ENCODE assay signal across 1 cellular context in genomic region chr1:66758247-66758755, GRCh38.
TF ChIP-seq lines count a peak whose summit lies in the region.

No MANE protein-coding gene starts in this region.

TF ChIP-seq in K562, 482 proteins besides CTCF, POLR2A, EP300 and RAD21 (continued from another document and continues in another):
- peak; percentile 89 for TF ChIP-seq KLF16 (IDR thresholded peaks at IDR 0.05)
- TF ChIP-seq, protein P1, sequence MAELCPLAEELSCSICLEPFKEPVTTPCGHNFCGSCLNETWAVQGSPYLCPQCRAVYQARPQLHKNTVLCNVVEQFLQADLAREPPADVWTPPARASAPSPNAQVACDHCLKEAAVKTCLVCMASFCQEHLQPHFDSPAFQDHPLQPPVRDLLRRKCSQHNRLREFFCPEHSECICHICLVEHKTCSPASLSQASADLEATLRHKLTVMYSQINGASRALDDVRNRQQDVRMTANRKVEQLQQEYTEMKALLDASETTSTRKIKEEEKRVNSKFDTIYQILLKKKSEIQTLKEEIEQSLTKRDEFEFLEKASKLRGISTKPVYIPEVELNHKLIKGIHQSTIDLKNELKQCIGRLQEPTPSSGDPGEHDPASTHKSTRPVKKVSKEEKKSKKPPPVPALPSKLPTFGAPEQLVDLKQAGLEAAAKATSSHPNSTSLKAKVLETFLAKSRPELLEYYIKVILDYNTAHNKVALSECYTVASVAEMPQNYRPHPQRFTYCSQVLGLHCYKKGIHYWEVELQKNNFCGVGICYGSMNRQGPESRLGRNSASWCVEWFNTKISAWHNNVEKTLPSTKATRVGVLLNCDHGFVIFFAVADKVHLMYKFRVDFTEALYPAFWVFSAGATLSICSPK (IDR thresholded peaks at IDR 0.05; ENCODE audit: borderline replicate concordance): no peak
- no peak for TF ChIP-seq NR2C2 (CRISPR knock-in tag; IDR thresholded peaks at IDR 0.05)
- TF ChIP-seq NR2C2 (tag; IDR thresholded peaks at IDR 0.05): peak; percentile 79
- TF ChIP-seq SMARCC2 (IDR thresholded peaks at IDR 0.05; ENCODE audit: low read depth): peak; percentile 80
- TF ChIP-seq, protein P2, sequence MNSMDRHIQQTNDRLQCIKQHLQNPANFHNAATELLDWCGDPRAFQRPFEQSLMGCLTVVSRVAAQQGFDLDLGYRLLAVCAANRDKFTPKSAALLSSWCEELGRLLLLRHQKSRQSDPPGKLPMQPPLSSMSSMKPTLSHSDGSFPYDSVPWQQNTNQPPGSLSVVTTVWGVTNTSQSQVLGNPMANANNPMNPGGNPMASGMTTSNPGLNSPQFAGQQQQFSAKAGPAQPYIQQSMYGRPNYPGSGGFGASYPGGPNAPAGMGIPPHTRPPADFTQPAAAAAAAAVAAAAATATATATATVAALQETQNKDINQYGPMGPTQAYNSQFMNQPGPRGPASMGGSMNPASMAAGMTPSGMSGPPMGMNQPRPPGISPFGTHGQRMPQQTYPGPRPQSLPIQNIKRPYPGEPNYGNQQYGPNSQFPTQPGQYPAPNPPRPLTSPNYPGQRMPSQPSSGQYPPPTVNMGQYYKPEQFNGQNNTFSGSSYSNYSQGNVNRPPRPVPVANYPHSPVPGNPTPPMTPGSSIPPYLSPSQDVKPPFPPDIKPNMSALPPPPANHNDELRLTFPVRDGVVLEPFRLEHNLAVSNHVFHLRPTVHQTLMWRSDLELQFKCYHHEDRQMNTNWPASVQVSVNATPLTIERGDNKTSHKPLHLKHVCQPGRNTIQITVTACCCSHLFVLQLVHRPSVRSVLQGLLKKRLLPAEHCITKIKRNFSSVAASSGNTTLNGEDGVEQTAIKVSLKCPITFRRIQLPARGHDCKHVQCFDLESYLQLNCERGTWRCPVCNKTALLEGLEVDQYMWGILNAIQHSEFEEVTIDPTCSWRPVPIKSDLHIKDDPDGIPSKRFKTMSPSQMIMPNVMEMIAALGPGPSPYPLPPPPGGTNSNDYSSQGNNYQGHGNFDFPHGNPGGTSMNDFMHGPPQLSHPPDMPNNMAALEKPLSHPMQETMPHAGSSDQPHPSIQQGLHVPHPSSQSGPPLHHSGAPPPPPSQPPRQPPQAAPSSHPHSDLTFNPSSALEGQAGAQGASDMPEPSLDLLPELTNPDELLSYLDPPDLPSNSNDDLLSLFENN (IDR thresholded peaks at IDR 0.05; ENCODE audit: low read depth in 2 of 2, low read length in 2 of 2): peak in 1 of 2 experiments; percentile 71; a peak in 1 of 4 replicates
- peak; percentile 94 for TF ChIP-seq TCF3 (CRISPR knock-in tag; IDR thresholded peaks at IDR 0.05)
- peak; percentile 64 for TF ChIP-seq NR2C1 (IDR thresholded peaks at IDR 0.05)
- peak; percentile 58 for TF ChIP-seq NR2C1 (tag; IDR thresholded peaks at IDR 0.05)
- 0 out of 6 replicates have a peak, but pooled peaks of 1 of the 3 experiments have one; percentile 49 for TF ChIP-seq ZBTB11 (CRISPR knock-in tag; IDR thresholded peaks at IDR 0.05)
- TF ChIP-seq, protein P3, sequence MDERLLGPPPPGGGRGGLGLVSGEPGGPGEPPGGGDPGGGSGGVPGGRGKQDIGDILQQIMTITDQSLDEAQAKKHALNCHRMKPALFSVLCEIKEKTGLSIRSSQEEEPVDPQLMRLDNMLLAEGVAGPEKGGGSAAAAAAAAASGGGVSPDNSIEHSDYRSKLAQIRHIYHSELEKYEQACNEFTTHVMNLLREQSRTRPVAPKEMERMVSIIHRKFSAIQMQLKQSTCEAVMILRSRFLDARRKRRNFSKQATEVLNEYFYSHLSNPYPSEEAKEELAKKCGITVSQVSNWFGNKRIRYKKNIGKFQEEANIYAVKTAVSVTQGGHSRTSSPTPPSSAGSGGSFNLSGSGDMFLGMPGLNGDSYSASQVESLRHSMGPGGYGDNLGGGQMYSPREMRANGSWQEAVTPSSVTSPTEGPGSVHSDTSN (CRISPR knock-in tag; IDR thresholded peaks at IDR 0.05; ENCODE audit: low read depth): no peak
- TF ChIP-seq, protein P3 (tag; conservative IDR thresholded peaks at IDR 0.05; ENCODE audit: low read depth): no peak
- 0 out of 2 replicates have a peak, but pooled peaks have one; percentile 10 for TF ChIP-seq MYC (IDR thresholded peaks at IDR 0.05; ENCODE audit: low read depth, low read length)
- TF ChIP-seq MYC (CRISPR knock-in tag; IDR thresholded peaks at IDR 0.05; ENCODE audit: borderline replicate concordance, low read depth): no peak
- peak; percentile 97 for TF ChIP-seq ATF7 (IDR thresholded peaks at IDR 0.05)
- peak; percentile 72 for TF ChIP-seq NFIC (IDR thresholded peaks at IDR 0.05)
- peak; percentile 66 for TF ChIP-seq HES1 (IDR thresholded peaks at IDR 0.05; ENCODE audit: low read depth)
- no peak for TF ChIP-seq ZNF668 (CRISPR knock-in tag; IDR thresholded peaks at IDR 0.05)
- TF ChIP-seq ELF1 (tag; IDR thresholded peaks at IDR 0.05): peak; percentile 49; the same call in 1 of the 2 replicates
- TF ChIP-seq FOSL1 (tag; conservative IDR thresholded peaks at IDR 0.05): peak; percentile 54; the same call in 1 of the 2 replicates
- 0 out of 2 replicates have a peak, but pooled peaks have one; percentile 23 for TF ChIP-seq ZNF354B (CRISPR knock-in tag; IDR thresholded peaks at IDR 0.05)
- peak; percentile 98 for TF ChIP-seq TOE1 (IDR thresholded peaks at IDR 0.05; ENCODE audit: borderline replicate concordance)
- TF ChIP-seq TOE1 (CRISPR knock-in tag; IDR thresholded peaks at IDR 0.05; ENCODE audit: borderline replicate concordance, low read depth): no peak
- TF ChIP-seq MAZ (CRISPR knock-in tag; conservative IDR thresholded peaks at IDR 0.05 in 1 of 2, IDR thresholded peaks at IDR 0.05 in 1 of 2): peak in 1 of 2 experiments; percentile 48; a peak in 2 of 4 replicates
- TF ChIP-seq CBFB (CRISPR knock-in tag; IDR thresholded peaks at IDR 0.05): no peak
- TF ChIP-seq SP1 (CRISPR knock-in tag; IDR thresholded peaks at IDR 0.05): peak; percentile 55; the same call in 1 of the 2 replicates
- TF ChIP-seq FOXA3 (CRISPR knock-in tag; conservative IDR thresholded peaks at IDR 0.05 in 1 of 2, IDR thresholded peaks at IDR 0.05 in 1 of 2): peak; percentile 86 to 96
- TF ChIP-seq FOXJ2 (tag; IDR thresholded peaks at IDR 0.05): peak; percentile 77
- TF ChIP-seq ARNT (IDR thresholded peaks at IDR 0.05): peak in 1 of 2 experiments; percentile 94; a peak in 3 of 4 replicates
- TF ChIP-seq FIP1L1 (IDR thresholded peaks at IDR 0.05; ENCODE audit: low read depth, low read length, poor library complexity, severe bottlenecking): no peak
- peak; percentile 63; the same call in 1 of the 2 replicates for TF ChIP-seq DMBX1 (CRISPR knock-in tag; IDR thresholded peaks at IDR 0.05; ENCODE audit: borderline replicate concordance)
- peak; percentile 85 for TF ChIP-seq FOXM1 (IDR thresholded peaks at IDR 0.05; ENCODE audit: low read depth)
- TF ChIP-seq FOXM1 (CRISPR knock-in tag; IDR thresholded peaks at IDR 0.05; ENCODE audit: low read depth): no peak
- peak; percentile 94 for TF ChIP-seq NCOR1 (IDR thresholded peaks at IDR 0.05)
- TF ChIP-seq AFF1 (IDR thresholded peaks at IDR 0.05; ENCODE audit: low read depth in 1 of 2, partially characterized antibody in 2 of 2): peak; percentile 19 to 53
- 0 out of 2 replicates have a peak, but pooled peaks have one; percentile 45 for TF ChIP-seq ZBTB9 (CRISPR knock-in tag; IDR thresholded peaks at IDR 0.05)
- TF ChIP-seq HMBOX1 (IDR thresholded peaks at IDR 0.05): peak; percentile 75
- peak; percentile 97 for TF ChIP-seq SMAD4 (CRISPR knock-in tag; conservative IDR thresholded peaks at IDR 0.05)
- TF ChIP-seq WHSC1 (IDR thresholded peaks at IDR 0.05; ENCODE audit: low read length): no peak
- peak; percentile 98 for TF ChIP-seq TFE3 (CRISPR knock-in tag; IDR thresholded peaks at IDR 0.05)
- peak; percentile 87 for TF ChIP-seq BHLHE40 (IDR thresholded peaks at IDR 0.05; ENCODE audit: low read length)
- peak in 1 of 2 experiments; percentile 91; a peak in 2 of 4 replicates for TF ChIP-seq TBL1XR1 (IDR thresholded peaks at IDR 0.05; ENCODE audit: low read length in 2 of 2)
- peak; percentile 79 for TF ChIP-seq CTBP1 (IDR thresholded peaks at IDR 0.05; ENCODE audit: borderline replicate concordance)
